Comparison of ENCODE assay signal across 10 cellular contexts in genomic region chr2:85920810-85921545, GRCh38. TPM values are rescaled to one million over a fixed set of nuclear protein-coding genes. Genes with fewer than 3 reads are reported as not detected.
A peak's percentile ranks its signal among the peaks of the same experiment; 100 is the strongest.
DNase-seq lines count a peak whose midpoint lies in the region; ATAC-seq lines count a peak whose summit lies in the region.
"Had no signal": no experiment of that assay in that cellular context is flagged by ENCODE, and none has a peak within 500 bp of the region (broad histone marks: within the 10 kb centered on the region; RNA-seq: fewer than 3 reads in every experiment).

No MANE protein-coding gene starts in this region.

- H3K4me3 ChIP-seq in SJSA1, result no peak overlapping the region

- H3K27ac ChIP-seq in SJSA1, result peak overlapping the region; percentile 1; the same call in 1 of the 2 replicates

- peaks cover 12% of the 10 kb centered on the region for H3K9me3 ChIP-seq in SJSA1 (replicated peaks)

- no peaks in the 10 kb centered on the region for H3K27me3 ChIP-seq in SJSA1 (replicated peaks)

- H3K4me1 ChIP-seq in SJSA1 (replicated peaks), result peaks cover 37% of the 10 kb centered on the region

- no peaks in the 10 kb centered on the region for H3K36me3 ChIP-seq in SJSA1

- ATAC-seq in GM21367 (IDR thresholded peaks at IDR 0.05; ENCODE audit: unreplicated experiment), result no peak

- DNase-seq in ELR (ENCODE audit: low read depth) (peak; percentile 37), SJSA1 (ENCODE audit: low read depth in 1 of 2, low spot score in 2 of 2) (peak; percentile 86 to 90), glomerular visceral epithelial cell (ENCODE audit: extremely low spot score) (peak; percentile 20), pons (ENCODE audit: low spot score) (peak; percentile 57), NCI-H1048 (lab: John Stamatoyannopoulos, UW) (no peak), NCI-H1417 (lab: John Stamatoyannopoulos, UW) (no peak)
- no peak for DNase-seq in activated naive CD4-positive, alpha-beta T cell (lab: John Stamatoyannopoulos, UW)
- DNase-seq: NCI-H524; stimulated activated naive CD4-positive, alpha-beta T cell had no signal

RNA-seq across cellular contexts. Expression of gene ST3GAL5, which starts 32.2 kb away (rescaled TPM):
- 84.5 and 89.7 TPM in 2 replicates for total RNA-seq in SJSA1 (2014; rRNA removed; shearing (Covaris generic))

Comparison
In these comparisons a context has a peak if more than half of its experiments do, and no peak if none do; other contexts are left out.
1. DNase-seq: peak in ELR (single experiment), SJSA1 (2 of 2), glomerular visceral epithelial cell (single experiment) and pons (single experiment); none in activated naive CD4-positive, alpha-beta T cell (0 of 4), NCI-H1048 (single experiment) and NCI-H1417 (0 of 3).